Comparison of ENCODE assay signal across 17 cellular contexts in the genomic region with DNA sequence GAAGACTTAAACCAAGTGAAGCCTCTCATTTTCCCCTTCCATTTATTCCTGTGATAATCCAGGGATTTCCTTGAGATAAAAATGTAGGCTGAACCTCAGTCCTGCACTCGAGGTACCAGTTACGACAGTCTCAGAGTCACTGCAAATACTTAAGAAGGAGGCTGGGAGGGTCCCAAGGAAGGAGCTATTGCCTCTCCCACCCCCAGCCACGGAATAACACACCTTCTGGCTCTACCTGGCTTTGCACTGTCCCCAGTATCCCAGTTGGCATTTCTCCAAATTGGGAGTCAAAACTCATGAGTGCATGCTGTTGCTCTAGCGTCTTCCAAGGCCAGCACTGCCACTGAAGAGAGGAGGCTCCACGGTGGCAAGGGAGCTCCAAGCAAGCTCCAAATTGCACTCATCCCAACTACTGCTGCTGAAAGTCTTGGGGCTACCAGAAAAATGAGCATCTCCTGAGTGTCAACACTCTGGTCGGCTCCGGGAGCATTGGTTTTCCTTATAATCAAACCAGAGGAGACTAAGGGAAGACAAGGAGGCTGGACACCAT. TPM values are rescaled to one million over a fixed set of nuclear protein-coding genes. Genes with fewer than 3 reads are reported as not detected.
DNase-seq lines count a peak whose midpoint lies in the region; ATAC-seq, FAIRE-seq and TF ChIP-seq lines count a peak whose summit lies in the region.
"Had no signal": no experiment of that assay in that cellular context is flagged by ENCODE, and none has a peak within 500 bp of the region (broad histone marks: within the 10 kb centered on the region; RNA-seq: fewer than 3 reads in every experiment).

No MANE protein-coding gene starts in this region.

- no peaks in the 10 kb centered on the region for H4K20me1 ChIP-seq in neural progenitor cell (ENCODE audit: low read depth)

- H3K9ac ChIP-seq in neural progenitor cell, result no peak overlapping the region

- no peak overlapping the region for H3K4me2 ChIP-seq in neural progenitor cell

- H3F3A ChIP-seq in neural progenitor cell (ENCODE audit: low read depth), result no peaks in the 10 kb centered on the region

- CTCF ChIA-PET in MCF 10A (lab: Yijun Ruan, JAX), result no interaction called here

- H3K36me3 ChIP-seq in breast epithelium, result no peaks in the 10 kb centered on the region
- no peaks in the 10 kb centered on the region for H3K36me3 ChIP-seq in neural progenitor cell
- H3K36me3 ChIP-seq: SJSA1 had no signal

- peaks cover 29% of the 10 kb centered on the region for H3K27me3 Mint-ChIP-seq in MCF 10A (ENCODE audit: insufficient read depth, unreplicated experiment)
- peaks cover 85% of the 10 kb centered on the region for H3K27me3 Mint-ChIP-seq in brain
- H3K27me3 Mint-ChIP-seq in neural progenitor cell (ENCODE audit: insufficient read depth, low read depth), result peaks cover 44% of the 10 kb centered on the region

- no peaks in the 10 kb centered on the region for H3K4me1 ChIP-seq in breast epithelium
- H3K4me1 ChIP-seq in neural progenitor cell, result no peaks in the 10 kb centered on the region
- H3K4me1 ChIP-seq: SJSA1 had no signal

- H3K9me3 Mint-ChIP-seq in MCF 10A (ENCODE audit: unreplicated experiment) (no peaks in the 10 kb centered on the region), brain (peaks cover 1 to 9% (median 3%) of the 10 kb centered on the region in 5 experiments), neural progenitor cell (peaks cover 12% of the 10 kb centered on the region)
- H3K9me3 Mint-ChIP-seq: CD4-positive, alpha-beta T cell had no signal

- H3K79me2 ChIP-seq in neural progenitor cell (ENCODE audit: low read depth), result no peaks in the 10 kb centered on the region

- H3K4me3 Mint-ChIP-seq in MCF 10A (ENCODE audit: unreplicated experiment) (no peak overlapping the region), brain (peak overlapping the region in 4 of 5 experiments; percentile 48 to 72 (median 62)), neural progenitor cell (peak overlapping the region; percentile 65)
- H3K4me3 Mint-ChIP-seq: CD4-positive, alpha-beta T cell had no signal

- POLR2A ChIA-PET in MCF 10A (lab: Yijun Ruan, JAX), result no interaction called here

- H3K27me3 ChIP-seq in breast epithelium (peaks cover 0 to 46% of the 10 kb centered on the region in 2 donors), neural progenitor cell (peaks cover 65% of the 10 kb centered on the region)

- FAIRE-seq in GM19239 (lab: Jason Lieb, UNC), result no peak
- FAIRE-seq: HTR-8/SVneo had no signal

- intact Hi-C loops in MCF 10A (cut with micrococcal nuclease), result no loop called here
- intact Hi-C loops in breast epithelium (cut with DNase I; ENCODE audit: low total_unique reads), result no loop called here

- no peak overlapping the region for H2AFZ ChIP-seq in neural progenitor cell (replicated peaks)

- H3K4me3 ChIP-seq in breast epithelium (no peak overlapping the region), neural progenitor cell (no peak overlapping the region)
- H3K4me3 ChIP-seq: SJSA1 had no signal

- H3K36me3 Mint-ChIP-seq in MCF 10A (ENCODE audit: insufficient read depth, unreplicated experiment) (no peaks in the 10 kb centered on the region), brain (no peaks in the 10 kb centered on the region), neural progenitor cell (no peaks in the 10 kb centered on the region)

- TF ChIP-seq CTCF in MCF 10A (IDR thresholded peaks at IDR 0.05; ENCODE audit: unreplicated experiment), result no peak
- TF ChIP-seq CTCF in breast epithelium (IDR thresholded peaks at IDR 0.05), result no peak
- TF ChIP-seq CTCF in brain (conservative IDR thresholded peaks at IDR 0.05), result no peak
- TF ChIP-seq CTCF in neural progenitor cell (IDR thresholded peaks at IDR 0.05), result no peak

- no TSS peak for BruUV-seq in MCF 10A (replicated peaks; lab: Mats Ljungman, UMichigan)

- peak; percentile 6 for DNase-seq in MCF 10A (ENCODE audit: unreplicated experiment)
- no peak for DNase-seq in breast epithelium (ENCODE audit: low spot score in 2 of 2)
- no peak for DNase-seq in neural progenitor cell (ENCODE audit: low spot score)
- DNase-seq in GM19239 (ENCODE audit: insufficient read length, low spot score), result no peak
- no peak for DNase-seq in UCSD-AML1 (lab: John Stamatoyannopoulos, UW; ENCODE audit: unreplicated experiment)
- DNase-seq: ACHN; CD4-positive, alpha-beta T cell; HCEC 1CT; NCI-H1048; NCI-H1694 treated with DMSO at 0.1 percent for 48 hours; NCI-H526 treated with DMSO at 0.1 percent for 48 hours; PC-3; SW 1271 had no signal

- TF ChIP-seq POLR2A in breast epithelium (IDR thresholded peaks at IDR 0.05), result no peak

- H3K9me3 ChIP-seq in breast epithelium, result no peaks in the 10 kb centered on the region
- H3K9me3 ChIP-seq in neural progenitor cell (ENCODE audit: low read depth), result no peaks in the 10 kb centered on the region
- H3K9me3 ChIP-seq: SJSA1 had no signal

- H3K4me1 Mint-ChIP-seq in MCF 10A (ENCODE audit: insufficient read depth, unreplicated experiment) (no peaks in the 10 kb centered on the region), brain (peaks cover 6% of the 10 kb centered on the region), neural progenitor cell (peaks cover 18% of the 10 kb centered on the region)

- ATAC-seq in GM18870 (IDR thresholded peaks at IDR 0.05; ENCODE audit: unreplicated experiment), result no peak
- ATAC-seq: PC-3 had no signal

- H3K27ac ChIP-seq in breast epithelium, result no peak overlapping the region
- no peak overlapping the region for H3K27ac ChIP-seq in neural progenitor cell
- H3K27ac ChIP-seq: SJSA1 had no signal

- H3K27ac Mint-ChIP-seq in MCF 10A (ENCODE audit: low read depth, unreplicated experiment) (no peak overlapping the region), brain (no peak overlapping the region), neural progenitor cell (no peak overlapping the region)
- H3K27ac Mint-ChIP-seq: CD4-positive, alpha-beta T cell had no signal

RNA-seq across cellular contexts. Expression of gene SCTR, which starts 1.6 kb away (rescaled TPM):
- total RNA-seq in MCF 10A (2022) (not detected in 2 replicates), breast epithelium (not detected), neural progenitor cell (ENCODE audit: low replicate concordance) (not detected in 2 replicates)
- not detected for polyA plus RNA-seq in brain (ENCODE audit: insufficient read depth, low read depth, low replicate concordance)
- total RNA-seq: CD4-positive, alpha-beta T cell; PC-3; SJSA1 had no signal

RNA-seq across cellular contexts. Expression of gene CFAP221, which starts 21.6 kb away (rescaled TPM):
- total RNA-seq in MCF 10A (2022) (not detected in 2 replicates), breast epithelium (1 to 10 TPM in 1 of 3 donors, under 1 TPM in 1, not detected in 1; 0.98 to 3.5 TPM), neural progenitor cell (ENCODE audit: low replicate concordance) (0.74 and 1.5 TPM in 2 replicates)
- 1.1 TPM for polyA plus RNA-seq in brain (ENCODE audit: insufficient read depth, low read depth, low replicate concordance)
- total RNA-seq: CD4-positive, alpha-beta T cell; PC-3; SJSA1 had no signal
